ENCODE assay signal across 20 cellular contexts in genomic region chr16:11229906-11230305, GRCh38. TPM values are rescaled to one million over a fixed set of nuclear protein-coding genes. Genes with fewer than 3 reads are reported as not detected.
DNase-seq lines count a peak whose midpoint lies in the region; ATAC-seq and TF ChIP-seq lines count a peak whose summit lies in the region.
"Had no signal": no experiment of that assay in that cellular context is flagged by ENCODE, and none has a peak within 500 bp of the region (broad histone marks: within the 10 kb centered on the region; RNA-seq: fewer than 3 reads in every experiment).

No MANE protein-coding gene starts in this region.

- TF ChIP-seq CTCF in nephron progenitor cell (IDR thresholded peaks at IDR 0.05) (no peak), OCI-LY7 (conservative IDR thresholded peaks at IDR 0.05; ENCODE audit: low read length) (no peak)

- H3K36me3 Mint-ChIP-seq in activated CD8-positive, alpha-beta memory T cell treated with anti-CD3 and anti-CD28 coated beads, Interleukin-2, amount 10 ng/mL, durations not matched to agents 7 days and 5 days = no peaks in the 10 kb centered on the region
- H3K36me3 Mint-ChIP-seq in activated naive CD8-positive, alpha-beta T cell treated with anti-CD3 and anti-CD28 coated beads, Interleukin-2, amount 10 ng/mL, durations not matched to agents 7 days and 5 days = no peaks in the 10 kb centered on the region
- H3K36me3 Mint-ChIP-seq in nephron progenitor cell (ENCODE audit: low read depth) = no peaks in the 10 kb centered on the region

- no peaks in the 10 kb centered on the region for H3K79me2 ChIP-seq in OCI-LY7 (ENCODE audit: insufficient read depth, low read depth, low read length)

- peaks cover 82% of the 10 kb centered on the region for H3K4me1 Mint-ChIP-seq in activated CD8-positive, alpha-beta memory T cell treated with anti-CD3 and anti-CD28 coated beads, Interleukin-2, amount 10 ng/mL, durations not matched to agents 7 days and 5 days
- H3K4me1 Mint-ChIP-seq in activated naive CD8-positive, alpha-beta T cell treated with anti-CD3 and anti-CD28 coated beads, Interleukin-2, amount 10 ng/mL, durations not matched to agents 7 days and 5 days = peaks cover 76% of the 10 kb centered on the region
- peaks cover 5% of the 10 kb centered on the region for H3K4me1 Mint-ChIP-seq in nephron progenitor cell

- H3K4me1 ChIP-seq in OCI-LY7 (ENCODE audit: insufficient read depth, low read length, poor library complexity, severe bottlenecking) = peaks cover 33% of the 10 kb centered on the region
- H3K4me1 ChIP-seq: Caco-2 had no signal

- peak overlapping the region; percentile 37 for H3K27ac Mint-ChIP-seq in activated CD8-positive, alpha-beta memory T cell treated with anti-CD3 and anti-CD28 coated beads, Interleukin-2, amount 10 ng/mL, durations not matched to agents 7 days and 5 days
- H3K27ac Mint-ChIP-seq in activated naive CD8-positive, alpha-beta T cell treated with anti-CD3 and anti-CD28 coated beads, Interleukin-2, amount 10 ng/mL, durations not matched to agents 7 days and 5 days = peak overlapping the region; percentile 72
- peak overlapping the region; percentile 22 for H3K27ac Mint-ChIP-seq in nephron progenitor cell

- H3K27me3 Mint-ChIP-seq in activated CD8-positive, alpha-beta memory T cell treated with anti-CD3 and anti-CD28 coated beads, Interleukin-2, amount 10 ng/mL, durations not matched to agents 7 days and 5 days = no peaks in the 10 kb centered on the region
- no peaks in the 10 kb centered on the region for H3K27me3 Mint-ChIP-seq in activated naive CD8-positive, alpha-beta T cell treated with anti-CD3 and anti-CD28 coated beads, Interleukin-2, amount 10 ng/mL, durations not matched to agents 7 days and 5 days
- H3K27me3 Mint-ChIP-seq in nephron progenitor cell (ENCODE audit: low read depth, poor library complexity) = peaks cover 8% of the 10 kb centered on the region
- H3K27me3 Mint-ChIP-seq: stimulated activated naive CD8-positive, alpha-beta T cell treated with anti-CD3 and anti-CD28 coated beads, Interleukin-15, amount 100 ng/mL, for 72 hours had no signal

- H3K9me3 ChIP-seq in OCI-LY7 (ENCODE audit: low read length) = no peaks in the 10 kb centered on the region
- H3K9me3 ChIP-seq: Caco-2, MG63 had no signal

- H3K4me2 ChIP-seq in OCI-LY7 (ENCODE audit: low read length) = no peak overlapping the region

- H3K4me3 ChIP-seq in OCI-LY7 (ENCODE audit: low read depth, low read length, poor library complexity, severe bottlenecking) = no peak overlapping the region
- H3K4me3 ChIP-seq: MG63, SK-N-MC had no signal

- H4K20me1 ChIP-seq in OCI-LY7 (ENCODE audit: insufficient read depth, low read length) = no peaks in the 10 kb centered on the region

- POLR2A ChIA-PET in activated naive CD8-positive, alpha-beta T cell treated with anti-CD3 and anti-CD28 coated beads, Interleukin-2, amount 10 ng/mL, durations not matched to agents 7 days and 5 days (lab: Charles Lee) = interaction anchor here (0.8 to 9.0 kb wide), 2 partner anchors 21 to 250 kb away, joined by 3 to 227 read pairs; partner anchors contain the start of gene SOCS1
- POLR2A ChIA-PET in OCI-LY7 (lab: Charles Lee) = interaction anchor here (0.7 kb wide), 1 partner anchor 8 kb away, joined by 3 read pairs; no protein-coding TSS in a partner anchor

- BruUV-seq in OCI-LY7 (replicated peaks; lab: Mats Ljungman, UMichigan) = no TSS peak

- H3K9me2 ChIP-seq in OCI-LY7 (ENCODE audit: insufficient read depth, low read length) = no peaks in the 10 kb centered on the region

- H3K27ac ChIP-seq in OCI-LY7 (ENCODE audit: low read depth, low read length, poor library complexity, severe bottlenecking) = no peak overlapping the region
- H3K27ac ChIP-seq: SK-N-MC, WERI-Rb-1 had no signal

- DNase-seq in activated CD8-positive, alpha-beta memory T cell treated with anti-CD3 and anti-CD28 coated beads, Interleukin-2, amount 10 ng/mL, durations not matched to agents 7 days and 5 days = no peak
- DNase-seq in activated CD8-positive, alpha-beta memory T cell treated with anti-CD3 and anti-CD28 coated beads for 24 hours = no peak
- DNase-seq in NCI-H2196 (lab: John Stamatoyannopoulos, UW; ENCODE audit: unreplicated experiment) = peak; percentile 83
- no peak for DNase-seq in activated naive CD8-positive, alpha-beta T cell treated with anti-CD3 and anti-CD28 coated beads, Interleukin-2, amount 10 ng/mL, durations not matched to agents 7 days and 5 days
- DNase-seq in nephron progenitor cell = no peak
- no peak for DNase-seq in activated gamma-delta T cell treated with Interleukin-2 at 50 U/mL for 16 hours
- DNase-seq in OCI-LY7 (ENCODE audit: low spot score) = no peak
- DNase-seq: ACHN; Caco-2; effector CD8-positive, alpha-beta T cell; GF-D8; MG63; NCI-H2171 treated with DMSO at 0.1 percent for 48 hours; occipital lobe; stimulated activated naive CD8-positive, alpha-beta T cell treated with anti-CD3 and anti-CD28 coated beads, Interleukin-15, amount 100 ng/mL, for 72 hours; WERI-Rb-1 had no signal

- CTCF ChIA-PET in activated CD8-positive, alpha-beta memory T cell treated with anti-CD3 and anti-CD28 coated beads, Interleukin-2, amount 10 ng/mL, durations not matched to agents 7 days and 5 days (lab: Charles Lee) = interaction anchor here (1.8 kb wide), 1 partner anchor 22 kb away, joined by 5 read pairs; no protein-coding TSS in a partner anchor
- CTCF ChIA-PET in OCI-LY7 (lab: Charles Lee; ENCODE audit: unreplicated experiment) = no interaction called here

- no peak overlapping the region for H2AFZ ChIP-seq in OCI-LY7 (ENCODE audit: low read length)

- H3K4me3 Mint-ChIP-seq in activated CD8-positive, alpha-beta memory T cell treated with anti-CD3 and anti-CD28 coated beads, Interleukin-2, amount 10 ng/mL, durations not matched to agents 7 days and 5 days = no peak overlapping the region
- no peak overlapping the region for H3K4me3 Mint-ChIP-seq in activated naive CD8-positive, alpha-beta T cell treated with anti-CD3 and anti-CD28 coated beads, Interleukin-2, amount 10 ng/mL, durations not matched to agents 7 days and 5 days
- no peak overlapping the region for H3K4me3 Mint-ChIP-seq in nephron progenitor cell
- H3K4me3 Mint-ChIP-seq: stimulated activated naive CD8-positive, alpha-beta T cell treated with anti-CD3 and anti-CD28 coated beads, Interleukin-15, amount 100 ng/mL, for 72 hours had no signal

- H3K36me3 ChIP-seq in OCI-LY7 (ENCODE audit: insufficient read depth, low read length) = no peaks in the 10 kb centered on the region
- H3K36me3 ChIP-seq: MG63, WERI-Rb-1 had no signal

- no peak for ATAC-seq in activated CD8-positive, alpha-beta memory T cell treated with anti-CD3 and anti-CD28 coated beads, Interleukin-2, amount 10 ng/mL, durations not matched to agents 7 days and 5 days
- no peak for ATAC-seq in activated naive CD8-positive, alpha-beta T cell treated with anti-CD3 and anti-CD28 coated beads, Interleukin-2, amount 10 ng/mL, durations not matched to agents 7 days and 5 days (ENCODE audit: low read depth)
- no peak for ATAC-seq in HG02642 (IDR thresholded peaks at IDR 0.05; ENCODE audit: poor library complexity, unreplicated experiment)
- ATAC-seq: stimulated activated naive CD8-positive, alpha-beta T cell treated with anti-CD3 and anti-CD28 coated beads, Interleukin-15, amount 100 ng/mL, for 72 hours had no signal

- intact Hi-C loops in OCI-LY7 (cut with micrococcal nuclease; ENCODE audit: unreplicated experiment) = no loop called here

- H3K9me3 Mint-ChIP-seq in activated CD8-positive, alpha-beta memory T cell treated with anti-CD3 and anti-CD28 coated beads, Interleukin-2, amount 10 ng/mL, durations not matched to agents 7 days and 5 days (ENCODE audit: low read depth) = no peaks in the 10 kb centered on the region
- no peaks in the 10 kb centered on the region for H3K9me3 Mint-ChIP-seq in activated naive CD8-positive, alpha-beta T cell treated with anti-CD3 and anti-CD28 coated beads, Interleukin-2, amount 10 ng/mL, durations not matched to agents 7 days and 5 days
- no peaks in the 10 kb centered on the region for H3K9me3 Mint-ChIP-seq in nephron progenitor cell
- H3K9me3 Mint-ChIP-seq: stimulated activated naive CD8-positive, alpha-beta T cell treated with anti-CD3 and anti-CD28 coated beads, Interleukin-15, amount 100 ng/mL, for 72 hours had no signal

RNA-seq across cellular contexts. Expression of gene SOCS1, which starts 26.1 kb away (rescaled TPM):
- total RNA-seq in activated CD8-positive, alpha-beta memory T cell treated with anti-CD3 and anti-CD28 coated beads, Interleukin-2, amount 10 ng/mL, durations not matched to agents 7 days and 5 days = 100 to 1,000 TPM; 158 to 200 TPM
- total RNA-seq in activated naive CD8-positive, alpha-beta T cell treated with anti-CD3 and anti-CD28 coated beads, Interleukin-2, amount 10 ng/mL, durations not matched to agents 7 days and 5 days = 100 to 1,000 TPM; 165 to 176 TPM
- 45.8 and 47.1 TPM in 2 replicates for total RNA-seq in OCI-LY7 (2014; rRNA removed; shearing (Covaris generic))
- 23.4 and 28.7 TPM in 2 replicates for total RNA-seq in OCI-LY7 (2022)
- total RNA-seq: occipital lobe had no signal

RNA-seq across cellular contexts. Expression of gene TNP2, which starts 39.2 kb away (rescaled TPM):
- total RNA-seq in activated CD8-positive, alpha-beta memory T cell treated with anti-CD3 and anti-CD28 coated beads, Interleukin-2, amount 10 ng/mL, durations not matched to agents 7 days and 5 days = not detected
- not detected for total RNA-seq in activated naive CD8-positive, alpha-beta T cell treated with anti-CD3 and anti-CD28 coated beads, Interleukin-2, amount 10 ng/mL, durations not matched to agents 7 days and 5 days
- total RNA-seq in OCI-LY7 (2014; rRNA removed; shearing (Covaris generic)) = not detected in 2 replicates
- total RNA-seq in OCI-LY7 (2022) = not detected in 2 replicates
- total RNA-seq: Caco-2, HT-29, lung microvascular endothelial cell, occipital lobe had no signal

RNA-seq across cellular contexts. Expression of gene PRM3, which starts 43.5 kb away (rescaled TPM):
- total RNA-seq in activated CD8-positive, alpha-beta memory T cell treated with anti-CD3 and anti-CD28 coated beads, Interleukin-2, amount 10 ng/mL, durations not matched to agents 7 days and 5 days = not detected
- total RNA-seq in activated naive CD8-positive, alpha-beta T cell treated with anti-CD3 and anti-CD28 coated beads, Interleukin-2, amount 10 ng/mL, durations not matched to agents 7 days and 5 days = not detected
- not detected in 2 replicates for total RNA-seq in OCI-LY7 (2014; rRNA removed; shearing (Covaris generic))
- total RNA-seq in OCI-LY7 (2022) = not detected in 2 replicates
- total RNA-seq: Caco-2, HT-29, lung microvascular endothelial cell, occipital lobe had no signal

RNA-seq across cellular contexts. Expression of gene PRM2, which starts 46.4 kb away (rescaled TPM):
- not detected for total RNA-seq in activated CD8-positive, alpha-beta memory T cell treated with anti-CD3 and anti-CD28 coated beads, Interleukin-2, amount 10 ng/mL, durations not matched to agents 7 days and 5 days
- not detected for total RNA-seq in activated naive CD8-positive, alpha-beta T cell treated with anti-CD3 and anti-CD28 coated beads, Interleukin-2, amount 10 ng/mL, durations not matched to agents 7 days and 5 days
- not detected in 2 replicates for total RNA-seq in OCI-LY7 (2014; rRNA removed; shearing (Covaris generic))
- not detected in 2 replicates for total RNA-seq in OCI-LY7 (2022)
- total RNA-seq: Caco-2, HT-29, lung microvascular endothelial cell, occipital lobe had no signal

RNA-seq across cellular contexts. Expression of gene PRM1, which starts 51.2 kb away (rescaled TPM):
- total RNA-seq in activated CD8-positive, alpha-beta memory T cell treated with anti-CD3 and anti-CD28 coated beads, Interleukin-2, amount 10 ng/mL, durations not matched to agents 7 days and 5 days = not detected
- not detected for total RNA-seq in activated naive CD8-positive, alpha-beta T cell treated with anti-CD3 and anti-CD28 coated beads, Interleukin-2, amount 10 ng/mL, durations not matched to agents 7 days and 5 days
- not detected in 2 replicates for total RNA-seq in OCI-LY7 (2014; rRNA removed; shearing (Covaris generic))
- total RNA-seq in OCI-LY7 (2022) = not detected in 2 replicates
- total RNA-seq: Caco-2, HT-29, lung microvascular endothelial cell, occipital lobe had no signal

Comparison
In these comparisons a context has a peak if more than half of its experiments do, and no peak if none do; other contexts are left out.
1. H3K27ac Mint-ChIP-seq: peak in every context shown above with its lines; median percentile 72 in activated naive CD8-positive, alpha-beta T cell treated with anti-CD3 and anti-CD28 coated beads, Interleukin-2, amount 10 ng/mL, durations not matched to agents 7 days and 5 days; 37 in activated CD8-positive, alpha-beta memory T cell treated with anti-CD3 and anti-CD28 coated beads, Interleukin-2, amount 10 ng/mL, durations not matched to agents 7 days and 5 days; 22 in nephron progenitor cell.